In the genomic region with DNA sequence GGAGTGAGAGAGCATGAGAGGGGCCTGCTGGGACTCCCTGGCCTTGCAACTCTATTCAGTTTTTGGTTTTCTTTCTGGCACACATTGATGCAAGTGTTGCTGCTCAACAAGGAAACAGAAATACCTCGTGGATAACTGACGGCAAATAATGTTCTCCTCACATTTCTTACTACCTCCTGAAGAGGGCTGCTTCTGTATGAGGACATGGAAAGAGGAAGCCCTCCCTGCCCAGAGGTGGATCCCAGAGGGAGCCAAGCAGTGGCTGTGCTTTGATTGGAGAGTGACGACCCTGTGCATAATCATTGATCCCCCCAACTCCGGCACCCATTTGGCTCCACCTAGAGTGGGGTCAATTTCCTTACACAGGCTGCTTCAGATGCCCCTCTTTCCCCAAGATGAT, we compare ENCODE assay signal across 21 cellular contexts. TPM values are rescaled to one million over a fixed set of nuclear protein-coding genes. Genes with fewer than 3 reads are reported as not detected.
DNase-seq lines count a peak whose midpoint lies in the region; ATAC-seq and TF ChIP-seq lines count a peak whose summit lies in the region.
"Had no signal": no experiment of that assay in that cellular context is flagged by ENCODE, and none has a peak within 500 bp of the region (broad histone marks: within the 10 kb centered on the region; RNA-seq: fewer than 3 reads in every experiment).

No MANE protein-coding gene starts in this region.

- H3K4me3 ChIP-seq in OCI-LY3 (ENCODE audit: low read length) (no peak overlapping the region), endodermal cell (ENCODE audit: low read length) (no peak overlapping the region)
- H3K4me3 ChIP-seq: Peyer's patch, SJCRH30 had no signal

- H3K27ac Mint-ChIP-seq in endodermal cell, result no peak overlapping the region
- no peak overlapping the region for H3K27ac Mint-ChIP-seq in natural killer cell treated with Interleukin-12 subunit alpha and Interleukin-12 subunit beta and Interleukin-15 and Interleukin-18, amount 100 ng/mL, for 72 hours
- H3K27ac Mint-ChIP-seq: CD8-positive, alpha-beta memory T cell had no signal

- no peaks in the 10 kb centered on the region for H3K79me2 ChIP-seq in OCI-LY3 (ENCODE audit: low read length)

- 48% methylated on average over 4 of the region's 4 CpGs; no CpG with 5 or more reads in 1 of the 2 experiments for WGBS in endodermal cell (ENCODE audit: insufficient coverage in 1 of 2, insufficient read length in 1 of 2), 2 experiments

- H3K4me1 Mint-ChIP-seq in endodermal cell, result no peaks in the 10 kb centered on the region
- no peaks in the 10 kb centered on the region for H3K4me1 Mint-ChIP-seq in natural killer cell treated with Interleukin-12 subunit alpha and Interleukin-12 subunit beta and Interleukin-15 and Interleukin-18, amount 100 ng/mL, for 72 hours (ENCODE audit: low read depth in 2 of 2)
- H3K4me1 Mint-ChIP-seq: CD8-positive, alpha-beta memory T cell had no signal

- H3K27me3 Mint-ChIP-seq in endodermal cell (ENCODE audit: insufficient read depth), result peaks cover 3% of the 10 kb centered on the region
- peaks cover 7 to 12% of the 10 kb centered on the region in 2 donors for H3K27me3 Mint-ChIP-seq in natural killer cell treated with Interleukin-12 subunit alpha and Interleukin-12 subunit beta and Interleukin-15 and Interleukin-18, amount 100 ng/mL, for 72 hours

- H3K4me1 ChIP-seq in OCI-LY3 (ENCODE audit: low read length), result no peaks in the 10 kb centered on the region
- no peaks in the 10 kb centered on the region for H3K4me1 ChIP-seq in endodermal cell (ENCODE audit: control insufficient read depth, insufficient read depth, low read length)
- H3K4me1 ChIP-seq: Peyer's patch had no signal

- TF ChIP-seq CTCF in OCI-LY3 (IDR thresholded peaks at IDR 0.05; ENCODE audit: low read depth, low read length) (peak; percentile 45), endodermal cell (conservative IDR thresholded peaks at IDR 0.05) (peak; percentile 57)

- no peak overlapping the region for H3K9ac ChIP-seq in OCI-LY3 (ENCODE audit: low read length)
- H3K9ac ChIP-seq in endodermal cell (ENCODE audit: extremely low read depth, low read length, poor library complexity, severe bottlenecking), result no peak overlapping the region
- H3K9ac ChIP-seq: KMS-11 had no signal

- ATAC-seq in left lobe of liver (no peak), HG03159 (IDR thresholded peaks at IDR 0.05; ENCODE audit: unreplicated experiment) (no peak)
- ATAC-seq in natural killer cell treated with Interleukin-12 subunit alpha and Interleukin-12 subunit beta and Interleukin-15 and Interleukin-18, amount 100 ng/mL, for 72 hours, result no peak

- no peak overlapping the region for H3K27ac ChIP-seq in OCI-LY3 (ENCODE audit: low read length)
- no peak overlapping the region for H3K27ac ChIP-seq in endodermal cell (ENCODE audit: low read depth, low read length)
- H3K27ac ChIP-seq: C4-2B, KMS-11, Peyer's patch, SJCRH30 had no signal

- H3K9me3 ChIP-seq in OCI-LY3 (ENCODE audit: insufficient read depth, low read length) (no peaks in the 10 kb centered on the region), endodermal cell (ENCODE audit: control insufficient read depth, low read length) (no peaks in the 10 kb centered on the region)
- H3K9me3 ChIP-seq: Peyer's patch, SJCRH30 had no signal

- H3K4me2 ChIP-seq in OCI-LY3 (ENCODE audit: low read length), result peak overlapping the region; percentile 11; the same call in 1 of the 2 replicates
- H3K4me2 ChIP-seq: KMS-11 had no signal

- no peaks in the 10 kb centered on the region for H4K20me1 ChIP-seq in OCI-LY3 (ENCODE audit: insufficient read depth, low read length)

- H2AFZ ChIP-seq in OCI-LY3 (ENCODE audit: low read depth, low read length), result no peak overlapping the region

- H3K36me3 Mint-ChIP-seq in endodermal cell (ENCODE audit: low read depth), result no peaks in the 10 kb centered on the region
- no peaks in the 10 kb centered on the region for H3K36me3 Mint-ChIP-seq in natural killer cell treated with Interleukin-12 subunit alpha and Interleukin-12 subunit beta and Interleukin-15 and Interleukin-18, amount 100 ng/mL, for 72 hours
- H3K36me3 Mint-ChIP-seq: CD8-positive, alpha-beta memory T cell had no signal

- DNase-seq in ELF-1 (ENCODE audit: low read depth, low spot score) (peak; percentile 10), HT-29 (ENCODE audit: low spot score) (peak; percentile 3), endodermal cell (peak; percentile 55), left lobe of liver (ENCODE audit: low spot score) (no peak), NCI-H1105 (lab: John Stamatoyannopoulos, UW) (no peak)
- no peak for DNase-seq in natural killer cell treated with Interleukin-12 subunit alpha and Interleukin-12 subunit beta and Interleukin-15 and Interleukin-18, amount 100 ng/mL, for 72 hours (ENCODE audit: low spot score)
- DNase-seq: Calu3; CD8-positive, alpha-beta memory T cell; DMS153; GOT3; NCI-H1436; NCI-H187 treated with DMSO at 0.1 percent for 48 hours; NCI-H2107; NCI-H446 treated with DMSO at 0.1 percent for 48 hours; NCI-H526 treated with DMSO at 0.1 percent for 48 hours; Peyer's patch; SJCRH30 had no signal

- H3K36me3 ChIP-seq in OCI-LY3 (replicated peaks; ENCODE audit: low read depth, low read length) (no peaks in the 10 kb centered on the region), endodermal cell (ENCODE audit: control insufficient read depth, insufficient read depth, low read length) (no peaks in the 10 kb centered on the region)
- H3K36me3 ChIP-seq: Peyer's patch, SJCRH30 had no signal

- no peaks in the 10 kb centered on the region for H3K27me3 ChIP-seq in OCI-LY3 (ENCODE audit: low read depth, low read length)
- no peaks in the 10 kb centered on the region for H3K27me3 ChIP-seq in endodermal cell (ENCODE audit: control insufficient read depth, insufficient read depth, low read length, poor library complexity, severe bottlenecking)
- H3K27me3 ChIP-seq: Peyer's patch, SJCRH30 had no signal

- H3K9me3 Mint-ChIP-seq in endodermal cell, result no peaks in the 10 kb centered on the region
- no peaks in the 10 kb centered on the region for H3K9me3 Mint-ChIP-seq in natural killer cell treated with Interleukin-12 subunit alpha and Interleukin-12 subunit beta and Interleukin-15 and Interleukin-18, amount 100 ng/mL, for 72 hours
- H3K9me3 Mint-ChIP-seq: CD8-positive, alpha-beta memory T cell had no signal

- H3K4me3 Mint-ChIP-seq in endodermal cell, result no peak overlapping the region
- no peak overlapping the region for H3K4me3 Mint-ChIP-seq in natural killer cell treated with Interleukin-12 subunit alpha and Interleukin-12 subunit beta and Interleukin-15 and Interleukin-18, amount 100 ng/mL, for 72 hours
- H3K4me3 Mint-ChIP-seq: CD8-positive, alpha-beta memory T cell had no signal

RNA-seq across cellular contexts. Expression of gene SCP2D1, which starts 34.6 kb away (rescaled TPM):
- 0.18 TPM in 1 of 2 replicates, not detected in the other for total RNA-seq in HT-29 (2014; rRNA removed; shearing (Covaris generic))
- total RNA-seq in endodermal cell (not detected), left lobe of liver (not detected)
- polyA plus RNA-seq in endodermal cell (2013, experiment 1 of 2), result not detected
- polyA plus RNA-seq in endodermal cell (2013, experiment 2 of 2), result not detected
- total RNA-seq in natural killer cell treated with Interleukin-12 subunit alpha and Interleukin-12 subunit beta and Interleukin-15 and Interleukin-18, amount 100 ng/mL, for 72 hours, result not detected
- total RNA-seq: Calu3; CD8-positive, alpha-beta memory T cell; Peyer's patch; SJCRH30 had no signal
- polyA plus RNA-seq: CD8-positive, alpha-beta memory T cell had no signal

Comparison
In these comparisons a context has a peak if more than half of its experiments do, and no peak if none do; other contexts are left out.
1. DNase-seq: peak in ELF-1 (single experiment), HT-29 (single experiment) and endodermal cell (single experiment); none in left lobe of liver (single experiment), NCI-H1105 (single experiment) and natural killer cell treated with Interleukin-12 subunit alpha and Interleukin-12 subunit beta and Interleukin-15 and Interleukin-18, amount 100 ng/mL, for 72 hours (single experiment).